ENCODE assay signal across 10 cellular contexts in genomic region chrX:38768079-38768478, GRCh38. TPM values are rescaled to one million over a fixed set of nuclear protein-coding genes. Genes with fewer than 3 reads are reported as not detected.
DNase-seq lines count a peak whose midpoint lies in the region; ATAC-seq and TF ChIP-seq lines count a peak whose summit lies in the region.
"Had no signal": no experiment of that assay in that cellular context is flagged by ENCODE, and none has a peak within 500 bp of the region (broad histone marks: within the 10 kb centered on the region; RNA-seq: fewer than 3 reads in every experiment).

No MANE protein-coding gene starts in this region.

- H2AFZ ChIP-seq in DND-41 (ENCODE audit: low read depth, low read length) (no peak overlapping the region), MM.1S (ENCODE audit: low read length) (no peak overlapping the region)

- intact Hi-C loops in left lung (cut with DNase I), result no loop called here

- no peak overlapping the region for H3K9ac ChIP-seq in DND-41 (ENCODE audit: low read depth, low read length)
- H3K9ac ChIP-seq in MM.1S (ENCODE audit: low read length), result no peak overlapping the region
- H3K9ac ChIP-seq: KMS-11 had no signal

- H3K9me2 ChIP-seq in MM.1S (replicated peaks; ENCODE audit: insufficient read depth, low read length), result no peaks in the 10 kb centered on the region

- no peaks in the 10 kb centered on the region for H4K20me1 ChIP-seq in DND-41 (ENCODE audit: insufficient read depth, low read length)
- no peaks in the 10 kb centered on the region for H4K20me1 ChIP-seq in MM.1S (ENCODE audit: insufficient read depth, low read length)

- no peaks in the 10 kb centered on the region for H3K36me3 ChIP-seq in DND-41 (ENCODE audit: insufficient read depth, low read length)
- no peaks in the 10 kb centered on the region for H3K36me3 ChIP-seq in MM.1S (replicated peaks; ENCODE audit: insufficient read depth, low read length)
- no peaks in the 10 kb centered on the region for H3K36me3 ChIP-seq in left lung
- H3K36me3 ChIP-seq: gastrocnemius medialis had no signal

- H3F3A ChIP-seq in MM.1S (ENCODE audit: insufficient read depth, low read length), result no peaks in the 10 kb centered on the region

- H3K79me2 ChIP-seq in DND-41 (ENCODE audit: insufficient read depth, low read length) (no peaks in the 10 kb centered on the region), MM.1S (ENCODE audit: low read length) (no peaks in the 10 kb centered on the region)

- no peaks in the 10 kb centered on the region for H3K4me1 ChIP-seq in DND-41 (ENCODE audit: insufficient read depth, low read length)
- H3K4me1 ChIP-seq in MM.1S (ENCODE audit: low read length), result no peaks in the 10 kb centered on the region
- no peaks in the 10 kb centered on the region for H3K4me1 ChIP-seq in left lung
- H3K4me1 ChIP-seq: gastrocnemius medialis had no signal

- H3K4me3 ChIP-seq in DND-41 (ENCODE audit: low read depth in 1 of 2, low read length in 2 of 2) (no peak overlapping the region), MM.1S (ENCODE audit: low read length) (no peak overlapping the region), left lung (no peak overlapping the region)
- H3K4me3 ChIP-seq: gastrocnemius medialis had no signal

- H3K27me3 ChIP-seq in DND-41 (ENCODE audit: insufficient read depth, low read length, poor library complexity) (no peaks in the 10 kb centered on the region), MM.1S (replicated peaks; ENCODE audit: insufficient read depth, low read length) (no peaks in the 10 kb centered on the region), left lung (peaks cover 0 to 4% of the 10 kb centered on the region in 2 donors)
- H3K27me3 ChIP-seq: gastrocnemius medialis had no signal

- H3K9me3 ChIP-seq in DND-41 (ENCODE audit: insufficient read depth, low read length, severe bottlenecking) (no peaks in the 10 kb centered on the region), MM.1S (replicated peaks; ENCODE audit: insufficient read depth, low read length) (no peaks in the 10 kb centered on the region), left lung (no peaks in the 10 kb centered on the region)
- H3K9me3 ChIP-seq: gastrocnemius medialis had no signal

- TF ChIP-seq CTCF in DND-41 (IDR thresholded peaks at IDR 0.05; ENCODE audit: borderline replicate concordance, extremely low read depth, low read length, poor library complexity, severe bottlenecking), result peak; percentile 62
- peak; percentile 29 for TF ChIP-seq CTCF in MM.1S (IDR thresholded peaks at IDR 0.05; ENCODE audit: low read length)
- peak; percentile 68 for TF ChIP-seq CTCF in VCaP (conservative IDR thresholded peaks at IDR 0.05)
- peak in 1 of 2 donors; percentile 22 for TF ChIP-seq CTCF in left lung (IDR thresholded peaks at IDR 0.05)

- no peak for DNase-seq in DND-41
- peak; percentile 27 for DNase-seq in MM.1S
- no peak for DNase-seq in left lung
- DNase-seq in C1 segment of cervical spinal cord (lab: John Stamatoyannopoulos, UW), result no peak
- DNase-seq: gastrocnemius medialis had no signal

- H3K27ac ChIP-seq in DND-41 (ENCODE audit: low read length), result no peak overlapping the region
- no peak overlapping the region for H3K27ac ChIP-seq in MM.1S (ENCODE audit: low read length)
- no peak overlapping the region for H3K27ac ChIP-seq in VCaP
- H3K27ac ChIP-seq in left lung, result no peak overlapping the region
- H3K27ac ChIP-seq: gastrocnemius medialis, KMS-11 had no signal

- H3K4me2 ChIP-seq in DND-41 (ENCODE audit: insufficient read depth, low read length), result no peak overlapping the region
- no peak overlapping the region for H3K4me2 ChIP-seq in MM.1S (ENCODE audit: low read depth, low read length)
- H3K4me2 ChIP-seq: KMS-11 had no signal

- ATAC-seq in DND-41 (ENCODE audit: insufficient read depth, low read depth) (peak; percentile 68; the same call in 1 of the 3 replicates), left lung (peak; percentile 48), GM19328 (IDR thresholded peaks at IDR 0.05; ENCODE audit: unreplicated experiment) (no peak), GM19452 (IDR thresholded peaks at IDR 0.05; ENCODE audit: unreplicated experiment) (no peak), GM19023 (IDR thresholded peaks at IDR 0.05; ENCODE audit: unreplicated experiment) (no peak)

RNA-seq across cellular contexts. Expression of gene MID1IP1, which starts 33.2 kb away (rescaled TPM):
- 10 to 100 TPM; 73.5 to 74.2 TPM for total RNA-seq in left lung

Comparison
In these comparisons a context has a peak if more than half of its experiments do, and no peak if none do; other contexts are left out.
1. ATAC-seq: peak in DND-41 (single experiment) and left lung (single experiment); none in GM19328 (single experiment), GM19452 (single experiment) and GM19023 (single experiment).